Comparison of ENCODE assay signal across 10 cellular contexts in genomic region chr5:157463621-157464407, GRCh38. TPM values are rescaled to one million over a fixed set of nuclear protein-coding genes. Genes with fewer than 3 reads are reported as not detected.
DNase-seq lines count a peak whose midpoint lies in the region; ATAC-seq and TF ChIP-seq lines count a peak whose summit lies in the region.
"Had no signal": no experiment of that assay in that cellular context is flagged by ENCODE, and none has a peak within 500 bp of the region (broad histone marks: within the 10 kb centered on the region; RNA-seq: fewer than 3 reads in every experiment).

No MANE protein-coding gene starts in this region.

- TF ChIP-seq EP300 in sigmoid colon (IDR thresholded peaks at IDR 0.05) = no peak

- H3K9me3 Mint-ChIP-seq in immature natural killer cell = peaks cover 0 to 1% (median 0%) of the 10 kb centered on the region in 6 donors

- no peak for TF ChIP-seq POLR2A in sigmoid colon (IDR thresholded peaks at IDR 0.05)

- H3K27ac Mint-ChIP-seq in immature natural killer cell = no peak overlapping the region

- H3K9me3 ChIP-seq in sigmoid colon = no peaks in the 10 kb centered on the region
- H3K9me3 ChIP-seq: lower lobe of right lung had no signal

- intact Hi-C loops in dorsolateral prefrontal cortex (cut with DNase I) = loop anchor here in 1 of 2 donors (10.0 kb wide), 1 partner anchor 319 kb away; the partner anchor contains the start of gene MED7
- intact Hi-C loops in sigmoid colon (cut with DNase I) = loop anchor here (5.0 kb wide), 2 partner anchors 77 to 97 kb away; no protein-coding TSS in a partner anchor

- H3K36me3 ChIP-seq in sigmoid colon = peaks cover 0 to 30% (median 0%) of the 10 kb centered on the region in 4 donors
- H3K36me3 ChIP-seq: lower lobe of right lung had no signal

- H3K27me3 ChIP-seq in dorsolateral prefrontal cortex (peaks cover 0 to 16% (median 0%) of the 10 kb centered on the region in 45 donors), sigmoid colon (no peaks in the 10 kb centered on the region)

- peak overlapping the region in 1 of 5 donors; percentile 19 for H3K4me3 Mint-ChIP-seq in immature natural killer cell

- H3K4me3 ChIP-seq in dorsolateral prefrontal cortex (peak overlapping the region in 2 of 59 donors; percentile 1 to 31), sigmoid colon (no peak overlapping the region)
- H3K4me3 ChIP-seq: lower lobe of right lung had no signal

- no peaks in the 10 kb centered on the region for H3K36me3 Mint-ChIP-seq in immature natural killer cell

- H3K4me1 Mint-ChIP-seq in immature natural killer cell = peaks cover 4 to 5% of the 10 kb centered on the region in 2 donors

- no peak for ATAC-seq in GM21360 (IDR thresholded peaks at IDR 0.05; ENCODE audit: unreplicated experiment)

- peaks cover 0 to 64% (median 37%) of the 10 kb centered on the region in 4 donors for H3K4me1 ChIP-seq in sigmoid colon

- peaks cover 2 to 24% (median 3%) of the 10 kb centered on the region in 3 donors for H3K27me3 Mint-ChIP-seq in immature natural killer cell (ENCODE audit: low read depth in 3 of 3)

- 68 to 75% methylated on average over 7 of the region's 7 CpGs for WGBS in sigmoid colon, 2 donors

- no peak for TF ChIP-seq CTCF in dorsolateral prefrontal cortex (IDR thresholded peaks at IDR 0.05 in 54 of 56, conservative IDR thresholded peaks at IDR 0.05 in 2 of 56; ENCODE audit: low read depth in 1 of 56, partially characterized antibody in 56 of 56)
- no peak for TF ChIP-seq CTCF in sigmoid colon (IDR thresholded peaks at IDR 0.05)

- H3K27ac ChIP-seq in dorsolateral prefrontal cortex = peak overlapping the region in 42 of 59 donors; percentile 1 to 99 (median 92)
- H3K27ac ChIP-seq in sigmoid colon = peak overlapping the region; percentile 53 to 81 (median 72)
- H3K27ac ChIP-seq: 22Rv1, lower lobe of right lung had no signal

- DNase-seq in DMS53 (lab: John Stamatoyannopoulos, UW) (peak; percentile 33), DMS53 treated with DMSO at 0.1 percent for 48 hours (lab: John Stamatoyannopoulos, UW; ENCODE audit: unreplicated experiment) (no peak), HT1080 (ENCODE audit: low read depth) (peak; percentile 20), dorsolateral prefrontal cortex (no peak), sigmoid colon (no peak), NCI-H526 (lab: John Stamatoyannopoulos, UW) (no peak), immature natural killer cell (no peak)
- DNase-seq: lower lobe of right lung had no signal

RNA-seq across cellular contexts. Expression of gene NIPAL4, which starts 3.8 kb away (rescaled TPM):
- not detected in 2 replicates for total RNA-seq in HT1080 (2014; rRNA removed; shearing (Covaris generic))
- 0.06 TPM in 1 of 2 replicates, not detected in the other for polyA plus RNA-seq in HT1080 (2015; cell fraction: cytosol; rRNA removed)
- 0.07 TPM in 1 of 2 replicates, not detected in the other for polyA plus RNA-seq in HT1080 (2015; cell fraction: nucleus; rRNA removed)
- total RNA-seq in dorsolateral prefrontal cortex = 10 to 100 TPM in 26 of 120 experiments, 1 to 10 TPM in 91, under 1 TPM in 3; 0.45 to 25.9 (median 6.0) TPM
- total RNA-seq in sigmoid colon = 1 to 10 TPM; 2.8 to 5.1 (median 4.9) TPM
- polyA plus RNA-seq in sigmoid colon = 1 to 10 TPM in 1 of 3 donors, not detected in 2; 1.3 TPM
- not detected for polyA plus RNA-seq in immature natural killer cell
- total RNA-seq: lower lobe of right lung had no signal

Comparison
In these comparisons a context has a peak if more than half of its experiments do, and no peak if none do; other contexts are left out.
1. DNase-seq: peak in DMS53 (single experiment) and HT1080 (single experiment); none in DMS53 treated with DMSO at 0.1 percent for 48 hours (single experiment), dorsolateral prefrontal cortex (0 of 10), sigmoid colon (single experiment), NCI-H526 (0 of 2) and immature natural killer cell (0 of 3).